ENCODE assay signal across 8 cellular contexts in the genomic region with DNA sequence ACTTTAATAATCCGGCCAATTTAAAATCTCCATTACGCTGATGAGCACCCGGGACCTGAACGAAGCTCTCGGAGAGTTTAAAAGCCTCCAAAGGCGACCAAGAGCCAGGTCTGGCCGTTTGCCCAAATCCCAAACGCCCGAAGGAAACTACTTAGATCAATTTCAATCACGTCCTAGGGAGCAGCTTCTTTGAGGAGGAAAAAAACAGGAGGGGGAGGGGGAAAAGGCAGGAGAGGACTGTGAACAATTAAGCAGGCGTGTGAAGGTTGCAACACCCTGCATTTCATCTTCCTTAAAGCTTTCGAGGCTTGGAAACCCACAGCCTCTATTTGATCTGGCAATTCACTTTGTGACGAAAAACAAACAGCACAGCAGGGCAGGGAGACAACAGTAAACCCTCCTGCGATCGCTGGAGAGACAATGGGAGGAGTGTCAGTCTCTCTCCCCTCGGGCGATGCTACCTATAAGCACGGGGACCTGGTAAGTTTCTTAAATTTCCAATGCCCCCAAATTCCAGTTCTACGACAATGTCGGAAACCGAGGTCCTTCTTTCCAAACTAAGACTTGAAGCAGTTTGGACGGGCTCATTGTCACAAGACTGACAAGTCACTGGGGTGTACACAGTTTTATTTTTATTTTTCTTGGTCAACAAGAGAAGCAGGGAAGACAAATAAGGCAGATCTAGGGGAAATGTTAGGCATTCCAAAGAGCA. TPM values are rescaled to one million over a fixed set of nuclear protein-coding genes. Genes with fewer than 3 reads are reported as not detected.
A peak's percentile ranks its signal among the peaks of the same experiment; 100 is the strongest.
DNase-seq lines count a peak whose midpoint lies in the region; ATAC-seq, FAIRE-seq and TF ChIP-seq lines count a peak whose summit lies in the region.

No MANE protein-coding gene starts in this region.

- peaks cover 46% of the 10 kb centered on the region for H3K4me1 Mint-ChIP-seq in CD14-positive monocyte

- peaks cover 20% of the 10 kb centered on the region for H3K9me1 ChIP-seq in K562 (ENCODE audit: control insufficient read depth, insufficient read depth, low read length)

- H2AFZ ChIP-seq in K562 (ENCODE audit: low read depth, low read length) = no peak overlapping the region

- TF ChIP-seq RAD21 in K562 (CRISPR knock-in tag; conservative IDR thresholded peaks at IDR 0.05 in 1 of 2, IDR thresholded peaks at IDR 0.05 in 1 of 2) = peak in 1 of 2 experiments; percentile 6; a peak in 1 of 4 replicates

- no peaks in the 10 kb centered on the region for H3K9me3 ChIP-seq in K562 (replicated peaks; ENCODE audit: control insufficient read depth, insufficient read depth, low read depth, low read length)

- intact Hi-C loops in CD14-positive monocyte (cut with micrococcal nuclease) = loop anchor here (1.0 to 10.0 kb wide), 5 partner anchors 69 to 871 kb away; no protein-coding TSS in a partner anchor
- intact Hi-C loops in K562 (cut with micrococcal nuclease) = loop anchor here (5.0 kb wide), 1 partner anchor 117 kb away; no protein-coding TSS in a partner anchor
- intact Hi-C loops in sciatic nerve (cut with DNase I) = loop anchor here (5.0 kb wide), 2 partner anchors 317 to 873 kb away; no protein-coding TSS in a partner anchor

- peaks cover 20 to 34% of the 10 kb centered on the region in 2 experiments; a peak in 4 of 5 replicates for H3K4me1 ChIP-seq in K562 (replicated peaks in 1 of 2; ENCODE audit: control insufficient read depth in 2 of 2, insufficient read depth in 2 of 2, low read length in 2 of 2)

- peak overlapping the region; percentile 82 for H3K4me2 ChIP-seq in K562 (ENCODE audit: insufficient read depth, low read length)

- ATAC-seq in K562 = peak; percentile 0; the same call in 1 of the 3 replicates
- peak; percentile 47 for ATAC-seq in sciatic nerve
- ATAC-seq in GM19395 (IDR thresholded peaks at IDR 0.05; ENCODE audit: unreplicated experiment) = no peak
- no peak for ATAC-seq in GM21786 (IDR thresholded peaks at IDR 0.05; ENCODE audit: unreplicated experiment)

- no peak; the same call in 1 of the 2 replicates for TF ChIP-seq POLR2A in K562 (conservative IDR thresholded peaks at IDR 0.05)

- H3K27ac Mint-ChIP-seq in CD14-positive monocyte = peak overlapping the region; percentile 97 to 100 (median 99)

- in situ Hi-C loops in K562 (cut with MboI) = no loop called here

- TF ChIP-seq CTCF in CD14-positive monocyte (IDR thresholded peaks at IDR 0.05) = no peak
- no peak for TF ChIP-seq CTCF in K562 (IDR thresholded peaks at IDR 0.05 in 2 of 3, conservative IDR thresholded peaks at IDR 0.05 in 1 of 3; ENCODE audit: insufficient read depth in 2 of 3, low read depth in 1 of 3, low read length in 3 of 3)

- peak overlapping the region; percentile 89 for H3K27ac ChIP-seq in K562 (ENCODE audit: extremely low read depth, low read depth, low read length)

- H3K27me3 Mint-ChIP-seq in CD14-positive monocyte (ENCODE audit: low read depth in 3 of 3) = peaks cover 0 to 8% (median 4%) of the 10 kb centered on the region in 3 donors

- no peak for TF ChIP-seq EP300 in K562 (IDR thresholded peaks at IDR 0.05; ENCODE audit: low read length)

- peak overlapping the region; percentile 92 for H3K4me3 ChIP-seq in K562
- peak overlapping the region; percentile 71 for H3K4me3 ChIP-seq in iPS-11a (ENCODE audit: low read depth, low read length)

- H3K9ac ChIP-seq in K562 (ENCODE audit: insufficient read depth in 1 of 2, low read depth in 2 of 2, low read length in 2 of 2) = peak overlapping the region; percentile 79 to 94; a peak in 3 of 4 replicates

- peaks cover 0 to 15% (median 0%) of the 10 kb centered on the region in 7 donors for H3K9me3 Mint-ChIP-seq in CD14-positive monocyte

- WGBS in K562 (ENCODE audit: insufficient coverage, low coverage, missing lambda C conversion rate) = under 1% methylated on average over 22 of the region's 22 CpGs

- H3K79me2 ChIP-seq in K562 (ENCODE audit: control insufficient read depth, insufficient read depth, low read length) = peaks cover 53% of the 10 kb centered on the region

- peak overlapping the region; percentile 94 to 96 for H3K4me3 Mint-ChIP-seq in CD14-positive monocyte

- DNase-seq in CD14-positive monocyte (ENCODE audit: low spot score) (peak; percentile 77), HuH-7.5 (ENCODE audit: low spot score) (peak; percentile 62), K562 (ENCODE audit: extremely low read depth in 1 of 4, low spot score in 3 of 4) (peak in 1 of 4 experiments; percentile 23), sciatic nerve (ENCODE audit: low spot score) (peak; percentile 87)

- CTCF ChIA-PET in K562 (lab: Yijun Ruan, JAX; ENCODE audit: low intra/inter-chr PET ratio) = no interaction called here

- no peaks in the 10 kb centered on the region for H3K27me3 ChIP-seq in K562 (ENCODE audit: control insufficient read depth in 2 of 2, insufficient read depth in 2 of 2, low read length in 2 of 2)

- BruUV-seq in K562 (replicated peaks; lab: Mats Ljungman, UMichigan) = no TSS peak

- POLR2A ChIA-PET in K562 (lab: Yijun Ruan, JAX) = interaction anchor here (0.7 to 3.3 kb wide), 14 partner anchors 8 to 268 kb away, joined by 3 to 60 read pairs (median 5); no protein-coding TSS in a partner anchor

- peaks cover 46% of the 10 kb centered on the region for H4K20me1 ChIP-seq in K562 (replicated peaks; ENCODE audit: control insufficient read depth, insufficient read depth, low read length)

- peaks cover 50 to 59% of the 10 kb centered on the region in 2 donors for H3K36me3 Mint-ChIP-seq in CD14-positive monocyte

- FAIRE-seq in K562 (lab: Jason Lieb, UNC) = peak; percentile 57

- peaks cover 39% of the 10 kb centered on the region for H3K36me3 ChIP-seq in K562 (ENCODE audit: control insufficient read depth, insufficient read depth, low read length)

TF ChIP-seq in PFSK-1, 5 proteins besides CTCF, POLR2A, EP300 and RAD21 (continues in another document):
- TF ChIP-seq TAF1 (IDR thresholded peaks at IDR 0.05; ENCODE audit: borderline replicate concordance, insufficient read depth, low read length) (no peak; the same call in 1 of the 2 replicates), SIN3A (IDR thresholded peaks at IDR 0.05; ENCODE audit: borderline replicate concordance, insufficient read depth, low read length) (no peak), POLR2AphosphoS5 (IDR thresholded peaks at IDR 0.05; ENCODE audit: low read depth, low read length) (peak; percentile 33; the same call in 1 of the 2 replicates)

TF ChIP-seq in K562, 482 proteins besides CTCF, POLR2A, EP300 and RAD21 (continues in another document):
- TF ChIP-seq FOXJ3 (CRISPR knock-in tag; IDR thresholded peaks at IDR 0.05) = no peak
- TF ChIP-seq C11orf30 (IDR thresholded peaks at IDR 0.05; ENCODE audit: low read depth) = no peak
- peak; percentile 23; the same call in 1 of the 2 replicates for TF ChIP-seq POLR2H (tag; IDR thresholded peaks at IDR 0.05; ENCODE audit: low read depth)
- TF ChIP-seq ZBTB1 (CRISPR knock-in tag; IDR thresholded peaks at IDR 0.05; ENCODE audit: borderline replicate concordance, low read depth) = no peak
- 0 out of 2 replicates have a peak, but pooled peaks have one; percentile 23 for TF ChIP-seq ZBED1 (IDR thresholded peaks at IDR 0.05)
- no peak for TF ChIP-seq CCNT2 (IDR thresholded peaks at IDR 0.05; ENCODE audit: borderline replicate concordance, extremely low read depth, insufficient read length, low read depth, low read length)
- TF ChIP-seq ZNF431 (CRISPR knock-in tag; IDR thresholded peaks at IDR 0.05) = no peak
- TF ChIP-seq PPARD (CRISPR knock-in tag; IDR thresholded peaks at IDR 0.05) = no peak
- TF ChIP-seq LCOR (CRISPR knock-in tag; IDR thresholded peaks at IDR 0.05) = 0 out of 2 replicates have a peak, but pooled peaks have one; percentile 39
- TF ChIP-seq ZNF133 (CRISPR knock-in tag; IDR thresholded peaks at IDR 0.05) = no peak
- TF ChIP-seq PREB (CRISPR knock-in tag; IDR thresholded peaks at IDR 0.05) = 0 out of 2 replicates have a peak, but pooled peaks have one; percentile 42
- 0 out of 2 replicates have a peak, but pooled peaks have one; percentile 3 for TF ChIP-seq OTX1 (CRISPR knock-in tag; IDR thresholded peaks at IDR 0.05)

RNA-seq across cellular contexts. Expression of gene KLF6, which starts 1.1 kb away (rescaled TPM):
- 100 to 1,000 TPM; 499 to 510 TPM for polyA plus RNA-seq in CD14-positive monocyte
- polyA plus RNA-seq in PFSK-1 (2012; ENCODE audit: insufficient read length, low read depth) = 54.0 TPM
- total RNA-seq in K562 (2011; cell fraction: chromatin; rRNA removed; ENCODE audit: low replicate concordance) = 54.5 and 86.4 TPM in 2 replicates
- 136 and 139 TPM in 2 replicates for total RNA-seq in K562 (2011; cell fraction: nucleolus; rRNA removed)
- total RNA-seq in K562 (2011; cell fraction: nucleoplasm; rRNA removed) = 92.4 and 113 TPM in 2 replicates
- total RNA-seq in K562 (2014; rRNA removed) = 6.9 and 10.3 TPM in 2 replicates
- total RNA-seq in K562 (2014; rRNA removed; fragmentation: Illumina TruSeq; extraction: Trizol) = 7.4 and 8.0 TPM in 2 replicates
- total RNA-seq in K562 (2015; rRNA removed; fragmentation: Illumina TruSeq; extraction: Trizol) = 4.5 TPM in 2 replicates
- total RNA-seq in K562 (2021) = 23.9 and 25.2 TPM in 2 replicates
- 11.7 and 19.1 TPM in 2 replicates for polyA plus RNA-seq in K562 (2011; rRNA removed)
- polyA plus RNA-seq in K562 (2011; cell fraction: cytosol; rRNA removed) = 6.6 and 12.0 TPM in 2 replicates
- polyA plus RNA-seq in K562 (2011; cell fraction: nucleus; rRNA removed) = 52.6 and 53.4 TPM in 2 replicates
- polyA plus RNA-seq in K562 (2012) = 14.7 and 29.2 TPM in 2 replicates
- 11.1 and 12.6 TPM in 2 replicates for polyA plus RNA-seq in K562 (2014; fragmentation: Illumina TruSeq; extraction: Trizol)
- polyA plus RNA-seq in K562 (2014; fragmentation: Nextera tagmentation; extraction: Ambion mirVana) = 1 to 10 TPM; 3.2 to 3.7 TPM
- 8.6 and 10.2 TPM in 2 replicates for polyA plus RNA-seq in K562 (2014; rRNA removed)
- polyA minus RNA-seq in K562 (2011; rRNA and poly(A)+ RNA removed) = 33.0 and 43.0 TPM in 2 replicates
- polyA minus RNA-seq in K562 (2011; cell fraction: cytosol; rRNA and poly(A)+ RNA removed) = 10.3 and 16.2 TPM in 2 replicates
- polyA minus RNA-seq in K562 (2011; cell fraction: nucleus; rRNA and poly(A)+ RNA removed) = 87.2 and 133 TPM in 2 replicates
- total RNA-seq in sciatic nerve = 273 TPM

Comparison
In these comparisons a context has a peak if more than half of its experiments do, and no peak if none do; other contexts are left out.
1. ATAC-seq: peak in K562 (single experiment) and sciatic nerve (single experiment); none in GM19395 (single experiment) and GM21786 (single experiment).